5 cellular contexts compared by ENCODE assay signal in genomic region chr10:47478114-47478513, GRCh38. TPM values are rescaled to one million over a fixed set of nuclear protein-coding genes. Genes with fewer than 3 reads are reported as not detected.
"Had no signal": no experiment of that assay in that cellular context is flagged by ENCODE, and none has a peak within 500 bp of the region (broad histone marks: within the 10 kb centered on the region; RNA-seq: fewer than 3 reads in every experiment).

No MANE protein-coding gene starts in this region.

RNA-seq across cellular contexts. Expression of gene ANXA8, which starts 5.8 kb away (rescaled TPM):
- total RNA-seq: Peyer's patch, SJCRH30 had no signal

RNA-seq across cellular contexts. Expression of gene FAM25G, which starts 13.4 kb away (rescaled TPM):
- total RNA-seq: M059J, PC-3, Peyer's patch, SK-MEL-5 had no signal
